1 cellular context compared by ENCODE assay signal in the genomic region with DNA sequence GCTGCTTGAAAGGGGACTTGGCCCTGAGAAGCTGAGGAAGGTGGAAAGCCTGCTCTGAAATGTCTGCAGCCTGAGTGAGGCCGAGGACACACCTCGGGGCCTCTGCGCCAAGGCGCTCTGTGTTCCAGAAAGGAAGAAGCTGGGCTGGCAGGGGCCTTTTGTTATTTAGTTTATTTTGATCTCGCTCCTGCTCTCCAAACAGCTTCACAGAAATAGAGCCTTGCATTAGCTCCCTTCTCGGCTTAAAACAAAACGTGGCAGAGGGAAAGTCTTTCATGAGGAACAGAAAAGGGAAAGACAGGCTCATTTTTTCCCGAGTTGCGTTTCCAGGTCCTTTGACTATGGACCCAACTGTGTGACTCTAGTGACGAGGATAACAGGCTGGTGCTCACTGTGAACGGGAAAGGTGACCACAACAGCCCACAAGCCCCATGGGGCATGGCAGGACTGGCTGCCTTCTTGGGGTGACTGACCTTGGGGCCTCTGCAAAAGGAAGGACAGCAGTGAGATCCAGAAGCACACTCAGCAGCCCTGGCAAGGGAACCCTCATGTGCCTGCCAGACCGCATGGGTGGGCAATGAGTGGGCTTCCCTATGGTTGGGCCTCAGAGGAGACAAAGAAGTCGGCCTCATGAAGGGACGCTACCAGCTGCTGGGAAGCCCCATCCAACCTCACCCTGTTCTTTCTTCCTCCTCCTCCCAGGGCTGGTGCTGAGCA.
A peak's percentile ranks its signal among the peaks of the same experiment; 100 is the strongest.
TF ChIP-seq lines count a peak whose summit lies in the region.

No MANE protein-coding gene starts in this region.

TF ChIP-seq in K562, 482 proteins besides CTCF, POLR2A, EP300 and RAD21:
- TF ChIP-seq SIX5 (IDR thresholded peaks at IDR 0.05; ENCODE audit: borderline replicate concordance in 1 of 2, insufficient read depth in 1 of 2, low read depth in 1 of 2, low read length in 2 of 2) (no peak), POLR2B (IDR thresholded peaks at IDR 0.05; ENCODE audit: low read depth, partially characterized antibody) (peak; percentile 19), XRCC3 (IDR thresholded peaks at IDR 0.05) (no peak), ZNF561 (CRISPR knock-in tag; conservative IDR thresholded peaks at IDR 0.05) (no peak), ZKSCAN8 (CRISPR knock-in tag; IDR thresholded peaks at IDR 0.05) (no peak), RB1 (IDR thresholded peaks at IDR 0.05; ENCODE audit: low read depth) (no peak), ZFX (CRISPR knock-in tag; IDR thresholded peaks at IDR 0.05) (peak; percentile 18; the same call in 1 of the 2 replicates), CHD2 (IDR thresholded peaks at IDR 0.05; ENCODE audit: low read depth, low read length) (no peak), BACH1 (tag; IDR thresholded peaks at IDR 0.05) (no peak), POLR2G (IDR thresholded peaks at IDR 0.05; ENCODE audit: low read depth, low read length) (peak; percentile 66), JUN (IDR thresholded peaks at IDR 0.05; ENCODE audit: borderline replicate concordance, low read depth, low read length) (no peak), JUN (CRISPR knock-in tag; IDR thresholded peaks at IDR 0.05; ENCODE audit: borderline replicate concordance) (no peak), POLR2AphosphoS2 (IDR thresholded peaks at IDR 0.05; ENCODE audit: low read length) (peak; percentile 67; the same call in 1 of the 2 replicates), JUND (IDR thresholded peaks at IDR 0.05; ENCODE audit: borderline replicate concordance, low read depth, low read length) (no peak), JUND (tag; IDR thresholded peaks at IDR 0.05; ENCODE audit: borderline replicate concordance, low read depth, low read length) (no peak), MAFG (tag; conservative IDR thresholded peaks at IDR 0.05) (no peak), ATF7 (IDR thresholded peaks at IDR 0.05) (no peak), SMAD4 (CRISPR knock-in tag; conservative IDR thresholded peaks at IDR 0.05) (no peak), CBX2 (IDR thresholded peaks at IDR 0.05; ENCODE audit: insufficient read depth, low read length, poor library complexity, severe bottlenecking) (no peak), ZC3H8 (IDR thresholded peaks at IDR 0.05) (no peak), EP400 (IDR thresholded peaks at IDR 0.05) (no peak), ZFPM2 (CRISPR knock-in tag; IDR thresholded peaks at IDR 0.05) (no peak), SIN3A (IDR thresholded peaks at IDR 0.05; ENCODE audit: borderline replicate concordance in 2 of 2, control insufficient read depth in 1 of 2, low read depth in 2 of 2, low read length in 2 of 2) (no peak), ZNF407 (IDR thresholded peaks at IDR 0.05; ENCODE audit: low read depth) (no peak), RBFOX2 (IDR thresholded peaks at IDR 0.05; ENCODE audit: low read depth, low read length) (no peak)
- TF ChIP-seq, protein P1, sequence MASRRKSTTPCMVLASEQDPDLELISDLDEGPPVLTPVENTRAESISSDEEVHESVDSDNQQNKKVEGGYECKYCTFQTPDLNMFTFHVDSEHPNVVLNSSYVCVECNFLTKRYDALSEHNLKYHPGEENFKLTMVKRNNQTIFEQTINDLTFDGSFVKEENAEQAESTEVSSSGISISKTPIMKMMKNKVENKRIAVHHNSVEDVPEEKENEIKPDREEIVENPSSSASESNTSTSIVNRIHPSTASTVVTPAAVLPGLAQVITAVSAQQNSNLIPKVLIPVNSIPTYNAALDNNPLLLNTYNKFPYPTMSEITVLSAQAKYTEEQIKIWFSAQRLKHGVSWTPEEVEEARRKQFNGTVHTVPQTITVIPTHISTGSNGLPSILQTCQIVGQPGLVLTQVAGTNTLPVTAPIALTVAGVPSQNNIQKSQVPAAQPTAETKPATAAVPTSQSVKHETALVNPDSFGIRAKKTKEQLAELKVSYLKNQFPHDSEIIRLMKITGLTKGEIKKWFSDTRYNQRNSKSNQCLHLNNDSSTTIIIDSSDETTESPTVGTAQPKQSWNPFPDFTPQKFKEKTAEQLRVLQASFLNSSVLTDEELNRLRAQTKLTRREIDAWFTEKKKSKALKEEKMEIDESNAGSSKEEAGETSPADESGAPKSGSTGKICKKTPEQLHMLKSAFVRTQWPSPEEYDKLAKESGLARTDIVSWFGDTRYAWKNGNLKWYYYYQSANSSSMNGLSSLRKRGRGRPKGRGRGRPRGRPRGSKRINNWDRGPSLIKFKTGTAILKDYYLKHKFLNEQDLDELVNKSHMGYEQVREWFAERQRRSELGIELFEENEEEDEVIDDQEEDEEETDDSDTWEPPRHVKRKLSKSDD (conservative IDR thresholded peaks at IDR 0.05; ENCODE audit: low read length): no peak
- TF ChIP-seq, protein P2, sequence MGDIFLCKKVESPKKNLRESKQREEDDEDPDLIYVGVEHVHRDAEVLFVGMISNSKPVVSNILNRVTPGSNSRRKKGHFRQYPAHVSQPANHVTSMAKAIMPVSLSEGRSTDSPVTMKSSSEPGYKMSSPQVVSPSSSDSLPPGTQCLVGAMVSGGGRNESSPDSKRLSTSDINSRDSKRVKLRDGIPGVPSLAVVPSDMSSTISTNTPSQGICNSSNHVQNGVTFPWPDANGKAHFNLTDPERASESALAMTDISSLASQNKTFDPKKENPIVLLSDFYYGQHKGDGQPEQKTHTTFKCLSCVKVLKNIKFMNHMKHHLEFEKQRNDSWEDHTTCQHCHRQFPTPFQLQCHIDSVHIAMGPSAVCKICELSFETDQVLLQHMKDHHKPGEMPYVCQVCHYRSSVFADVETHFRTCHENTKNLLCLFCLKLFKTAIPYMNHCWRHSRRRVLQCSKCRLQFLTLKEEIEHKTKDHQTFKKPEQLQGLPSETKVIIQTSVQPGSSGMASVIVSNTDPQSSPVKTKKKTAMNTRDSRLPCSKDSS (IDR thresholded peaks at IDR 0.05; ENCODE audit: low read depth, partially characterized antibody): no peak
- TF ChIP-seq, protein P3, sequence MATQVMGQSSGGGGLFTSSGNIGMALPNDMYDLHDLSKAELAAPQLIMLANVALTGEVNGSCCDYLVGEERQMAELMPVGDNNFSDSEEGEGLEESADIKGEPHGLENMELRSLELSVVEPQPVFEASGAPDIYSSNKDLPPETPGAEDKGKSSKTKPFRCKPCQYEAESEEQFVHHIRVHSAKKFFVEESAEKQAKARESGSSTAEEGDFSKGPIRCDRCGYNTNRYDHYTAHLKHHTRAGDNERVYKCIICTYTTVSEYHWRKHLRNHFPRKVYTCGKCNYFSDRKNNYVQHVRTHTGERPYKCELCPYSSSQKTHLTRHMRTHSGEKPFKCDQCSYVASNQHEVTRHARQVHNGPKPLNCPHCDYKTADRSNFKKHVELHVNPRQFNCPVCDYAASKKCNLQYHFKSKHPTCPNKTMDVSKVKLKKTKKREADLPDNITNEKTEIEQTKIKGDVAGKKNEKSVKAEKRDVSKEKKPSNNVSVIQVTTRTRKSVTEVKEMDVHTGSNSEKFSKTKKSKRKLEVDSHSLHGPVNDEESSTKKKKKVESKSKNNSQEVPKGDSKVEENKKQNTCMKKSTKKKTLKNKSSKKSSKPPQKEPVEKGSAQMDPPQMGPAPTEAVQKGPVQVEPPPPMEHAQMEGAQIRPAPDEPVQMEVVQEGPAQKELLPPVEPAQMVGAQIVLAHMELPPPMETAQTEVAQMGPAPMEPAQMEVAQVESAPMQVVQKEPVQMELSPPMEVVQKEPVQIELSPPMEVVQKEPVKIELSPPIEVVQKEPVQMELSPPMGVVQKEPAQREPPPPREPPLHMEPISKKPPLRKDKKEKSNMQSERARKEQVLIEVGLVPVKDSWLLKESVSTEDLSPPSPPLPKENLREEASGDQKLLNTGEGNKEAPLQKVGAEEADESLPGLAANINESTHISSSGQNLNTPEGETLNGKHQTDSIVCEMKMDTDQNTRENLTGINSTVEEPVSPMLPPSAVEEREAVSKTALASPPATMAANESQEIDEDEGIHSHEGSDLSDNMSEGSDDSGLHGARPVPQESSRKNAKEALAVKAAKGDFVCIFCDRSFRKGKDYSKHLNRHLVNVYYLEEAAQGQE (CRISPR knock-in tag; IDR thresholded peaks at IDR 0.05; ENCODE audit: low read depth): no peak
TF ChIP-seq in K562: peak in this region for 4.
